In genomic region chr1:116817582-116818064, GRCh38 we compare ENCODE assay signal across 8 cellular contexts.
DNase-seq lines count a peak whose midpoint lies in the region; ATAC-seq lines count a peak whose summit lies in the region.

No MANE protein-coding gene starts in this region.

- H3K27ac Mint-ChIP-seq in T-cell, result peak overlapping the region; percentile 64 to 80

- peak; percentile 71 to 77 (median 74) for ATAC-seq in T-cell (replicated peaks in 1 of 4)
- peak; percentile 79 for ATAC-seq in left lobe of liver
- no peak for ATAC-seq in GM21619 (IDR thresholded peaks at IDR 0.05; ENCODE audit: unreplicated experiment)
- ATAC-seq in Right ventricle myocardium superior (ENCODE audit: poor library complexity), result no peak

- POLR2A ChIA-PET in T-cell (lab: Charles Lee), result no interaction called here

- peaks cover 3% of the 10 kb centered on the region for H3K9me3 ChIP-seq in adipocyte (ENCODE audit: control insufficient read depth, low read length)

- CTCF ChIA-PET in T-cell (lab: Charles Lee), result interaction anchor here (0.6 to 5.4 kb wide), 6 partner anchors 10 to 242 kb away, joined by 3 to 91 read pairs (median 6); partner anchors contain the start of gene TTF2 (in 1 of the 2)

- H3K4me1 ChIP-seq in adipocyte (ENCODE audit: control insufficient read depth, insufficient read depth, low read length), result no peaks in the 10 kb centered on the region

- peaks cover 7 to 18% (median 12%) of the 10 kb centered on the region in 3 donors for H3K9me3 Mint-ChIP-seq in T-cell

- intact Hi-C loops in Right ventricle myocardium superior (cut with DNase I), result no loop called here

- DNase-seq in GDM1 (lab: John Stamatoyannopoulos, UW), result peak; percentile 21
- DNase-seq in Jurkat, Clone E6-1 (ENCODE audit: low read depth, low spot score), result peak; percentile 87
- DNase-seq in T-cell, result peak; percentile 39 to 76 (median 59)
- DNase-seq in adipocyte (ENCODE audit: low read depth), result peak; percentile 45
- no peak for DNase-seq in left lobe of liver (ENCODE audit: low spot score)
- DNase-seq in stimulated activated CD8-positive, alpha-beta memory T cell treated with anti-CD3 and anti-CD28 coated beads, Interleukin-7, amount 100 ng/mL, for 4 hours (ENCODE audit: low read depth in 2 of 2), result peak; percentile 67 to 75
- DNase-seq in Right ventricle myocardium superior, result no peak

- no peak overlapping the region for H3K9ac ChIP-seq in adipocyte (ENCODE audit: low read length)

- no peaks in the 10 kb centered on the region for H3K27me3 Mint-ChIP-seq in T-cell

- no peak overlapping the region for H3K4me3 ChIP-seq in Jurkat, Clone E6-1 (ENCODE audit: low read length)
- H3K4me3 ChIP-seq in adipocyte (ENCODE audit: low read length), result no peak overlapping the region

- peak overlapping the region in 2 of 3 donors; percentile 34 to 70 for H3K4me3 Mint-ChIP-seq in T-cell

- no peaks in the 10 kb centered on the region for H3K36me3 ChIP-seq in adipocyte (ENCODE audit: control insufficient read depth, insufficient read depth, low read length, severe bottlenecking)

- H3K4me1 Mint-ChIP-seq in T-cell, result peaks cover 28 to 33% (median 32%) of the 10 kb centered on the region in 3 donors

- no peaks in the 10 kb centered on the region for H3K27me3 ChIP-seq in adipocyte (replicated peaks; ENCODE audit: control insufficient read depth, insufficient read depth, low read length)

- H3K36me3 Mint-ChIP-seq in T-cell, result peaks cover 13% of the 10 kb centered on the region

Comparison
In these comparisons a context has a peak if more than half of its experiments do, and no peak if none do; other contexts are left out.
1. DNase-seq: peak in GDM1 (single experiment), Jurkat, Clone E6-1 (single experiment), T-cell (34 of 34), adipocyte (single experiment) and stimulated activated CD8-positive, alpha-beta memory T cell treated with anti-CD3 and anti-CD28 coated beads, Interleukin-7, amount 100 ng/mL, for 4 hours (2 of 2); none in left lobe of liver (single experiment) and Right ventricle myocardium superior (single experiment).
2. ATAC-seq: peak in T-cell (4 of 4) and left lobe of liver (single experiment); none in GM21619 (single experiment) and Right ventricle myocardium superior (single experiment).